8 cellular contexts compared by ENCODE assay signal in genomic region chr1:202348005-202348508, GRCh38. TPM values are rescaled to one million over a fixed set of nuclear protein-coding genes. Genes with fewer than 3 reads are reported as not detected.
DNase-seq lines count a peak whose midpoint lies in the region; ATAC-seq and TF ChIP-seq lines count a peak whose summit lies in the region.

No MANE protein-coding gene starts in this region.

- TF ChIP-seq POLR2A in heart left ventricle (IDR thresholded peaks at IDR 0.05) (no peak), transverse colon (IDR thresholded peaks at IDR 0.05) (no peak), GM18505 (IDR thresholded peaks at IDR 0.05; ENCODE audit: borderline replicate concordance, extremely low read depth, insufficient read depth, insufficient read length) (no peak)

- no peaks in the 10 kb centered on the region for H3K9me3 Mint-ChIP-seq in activated B cell treated with CpG ODN at 0.5 μM for 24 hours
- H3K9me3 Mint-ChIP-seq in memory B cell, result no peaks in the 10 kb centered on the region

- no peaks in the 10 kb centered on the region for H3K9me3 ChIP-seq in heart left ventricle
- no peaks in the 10 kb centered on the region for H3K9me3 ChIP-seq in heart right ventricle
- H3K9me3 ChIP-seq in transverse colon, result no peaks in the 10 kb centered on the region

- POLR2A ChIA-PET in activated B cell treated with CpG ODN at 0.5 μM for 24 hours (lab: Charles Lee), result interaction anchor here (0.6 kb wide), 2 partner anchors 14 to 658 kb away, joined by 4 to 5 read pairs; no protein-coding TSS in a partner anchor

- H3K4me1 ChIP-seq in heart left ventricle (peaks cover 0 to 32% (median 17%) of the 10 kb centered on the region in 12 donors), heart right ventricle (peaks cover 0 to 39% (median 20%) of the 10 kb centered on the region in 9 donors), transverse colon (peaks cover 9 to 22% (median 10%) of the 10 kb centered on the region in 4 donors)

- TF ChIP-seq CTCF in heart left ventricle (IDR thresholded peaks at IDR 0.05) (no peak), heart right ventricle (IDR thresholded peaks at IDR 0.05) (no peak), activated B cell treated with CpG ODN at 0.5 μM for 24 hours (IDR thresholded peaks at IDR 0.05) (no peak), transverse colon (IDR thresholded peaks at IDR 0.05) (no peak)

- H3K27ac Mint-ChIP-seq in activated B cell treated with CpG ODN at 0.5 μM for 24 hours (peak overlapping the region; percentile 93), memory B cell (peak overlapping the region; percentile 95)

- H3K4me1 Mint-ChIP-seq in activated B cell treated with CpG ODN at 0.5 μM for 24 hours (peaks cover 28% of the 10 kb centered on the region), memory B cell (peaks cover 20% of the 10 kb centered on the region)

- ATAC-seq in heart left ventricle (no peak), heart right ventricle (no peak), activated B cell treated with CpG ODN at 0.5 μM for 24 hours (ENCODE audit: low read depth) (no peak), memory B cell (ENCODE audit: low read depth) (no peak), GM18505 (IDR thresholded peaks at IDR 0.05; ENCODE audit: unreplicated experiment) (no peak), HG03520 (IDR thresholded peaks at IDR 0.05; ENCODE audit: unreplicated experiment) (no peak)

- H3K36me3 Mint-ChIP-seq in activated B cell treated with CpG ODN at 0.5 μM for 24 hours (ENCODE audit: low read depth) (peaks cover 7% of the 10 kb centered on the region), memory B cell (no peaks in the 10 kb centered on the region)

- H3K36me3 ChIP-seq in heart left ventricle (no peaks in the 10 kb centered on the region), heart right ventricle (no peaks in the 10 kb centered on the region), transverse colon (no peaks in the 10 kb centered on the region)

- no peak for TF ChIP-seq EP300 in transverse colon (IDR thresholded peaks at IDR 0.05; ENCODE audit: low read depth)

- no peak for DNase-seq in heart left ventricle
- DNase-seq in heart right ventricle, result no peak
- no peak for DNase-seq in activated B cell treated with CpG ODN at 0.5 μM for 24 hours
- DNase-seq in memory B cell (ENCODE audit: low spot score in 2 of 2), result no peak
- DNase-seq in transverse colon, result no peak
- DNase-seq in H4 (ENCODE audit: low spot score), result no peak

- 47 to 50% (median 48%) methylated on average over 6 of the region's 6 CpGs for WGBS in heart left ventricle, 4 donors
- WGBS in heart right ventricle, 2 donors, result 49 to 50% methylated on average over 6 of the region's 6 CpGs
- 34 to 47% methylated on average over 5 to 6 of the region's 6 CpGs for WGBS in transverse colon (ENCODE audit: low coverage in 1 of 2), 2 donors

- no peaks in the 10 kb centered on the region for H3K27me3 ChIP-seq in heart left ventricle
- no peaks in the 10 kb centered on the region for H3K27me3 ChIP-seq in heart right ventricle
- no peaks in the 10 kb centered on the region for H3K27me3 ChIP-seq in transverse colon

- peak overlapping the region in 7 of 12 donors; percentile 31 to 98 (median 91) for H3K27ac ChIP-seq in heart left ventricle
- peak overlapping the region in 5 of 10 donors; percentile 5 to 95 (median 21) for H3K27ac ChIP-seq in heart right ventricle
- peak overlapping the region in 3 of 4 donors; percentile 21 to 95 (median 90) for H3K27ac ChIP-seq in transverse colon

- H3K27me3 Mint-ChIP-seq in activated B cell treated with CpG ODN at 0.5 μM for 24 hours (no peaks in the 10 kb centered on the region), memory B cell (no peaks in the 10 kb centered on the region)

- intact Hi-C loops in heart left ventricle (cut with DNase I) (loop anchor here in 9 of 10 donors (5.0 to 10.0 kb wide), 9 partner anchors 64 to 369 kb away; partner anchors contain the start of gene SYT2 (in 2 of the 9)), heart right ventricle (cut with DNase I) (loop anchor here in 7 of 10 donors (2.0 to 10.0 kb wide), 8 partner anchors 64 to 459 kb away; partner anchors contain the start of genes KDM5B (in 1 of the 7) and SYT2 (in 1 of the 7)), activated B cell treated with CpG ODN at 0.5 μM for 24 hours (cut with micrococcal nuclease) (loop anchor here (1.0 to 2.0 kb wide), 7 partner anchors 269 to 1513 kb away; partner anchors contain the start of genes KLHL12, PCAT6, PPFIA4 and RABIF), transverse colon (cut with DNase I; ENCODE audit: low total_unique reads) (no loop called here)

- peak overlapping the region in 3 of 12 donors; percentile 94 to 96 (median 95) for H3K4me3 ChIP-seq in heart left ventricle
- H3K4me3 ChIP-seq in heart right ventricle, result peak overlapping the region in 4 of 10 donors; percentile 89 to 97 (median 90)
- H3K4me3 ChIP-seq in transverse colon, result peak overlapping the region in 1 of 4 donors; percentile 86

- in situ Hi-C loops in transverse colon (cut with MboI; ENCODE audit: low pct_ligation_motif_present in 1 of 4, low pct_unique_long_range_greater_than_20kb in 1 of 4, low sequenced_read_pairs in 3 of 4), result no loop called here

- CTCF ChIA-PET in activated B cell treated with CpG ODN at 0.5 μM for 24 hours (lab: Charles Lee), result interaction anchor here (1.4 kb wide), 1 partner anchor 372 kb away, joined by 3 read pairs; no protein-coding TSS in a partner anchor

- peak overlapping the region; percentile 99 for H3K4me3 Mint-ChIP-seq in activated B cell treated with CpG ODN at 0.5 μM for 24 hours
- H3K4me3 Mint-ChIP-seq in memory B cell, result peak overlapping the region; percentile 100

RNA-seq across cellular contexts. Expression of gene PPP1R12B, which starts 0.4 kb away (rescaled TPM):
- total RNA-seq in heart left ventricle, result 100 to 1,000 TPM; 368 to 972 (median 618) TPM
- 100 to 1,000 TPM in 1 of 2 donors, 10 to 100 TPM in 1; 49.9 to 108 TPM for polyA plus RNA-seq in heart left ventricle
- 100 to 1,000 TPM; 447 to 969 (median 632) TPM for total RNA-seq in heart right ventricle
- polyA plus RNA-seq in heart right ventricle, result 10 to 100 TPM; 16.5 to 64.4 TPM
- total RNA-seq in activated B cell treated with CpG ODN at 0.5 μM for 24 hours, result 22.4 and 25.7 TPM in 2 replicates
- total RNA-seq in transverse colon, result 100 to 1,000 TPM in 3 of 4 donors, 10 to 100 TPM in 1; 92.7 to 254 (median 137) TPM
- 4.7 and 5.7 TPM in 2 replicates for total RNA-seq in H4 (2014; rRNA removed; shearing (Covaris generic))

RNA-seq across cellular contexts. Expression of gene UBE2T, which starts 6.3 kb away (rescaled TPM):
- total RNA-seq in heart left ventricle (10 to 100 TPM in 5 of 9 donors, 1 to 10 TPM in 4; 8.6 to 18.9 (median 10.7) TPM), heart right ventricle (10 to 100 TPM in 5 of 10 donors, 1 to 10 TPM in 5; 7.4 to 16.2 (median 10.2) TPM), activated B cell treated with CpG ODN at 0.5 μM for 24 hours (7.4 and 8.6 TPM in 2 replicates), transverse colon (1 to 10 TPM in 3 of 4 donors, not detected in 1; 4.4 to 6.8 (median 4.8) TPM)
- polyA plus RNA-seq in heart left ventricle (10 to 100 TPM in 1 of 2 donors, 1 to 10 TPM in 1; 6.9 to 47.8 TPM), heart right ventricle (10 to 100 TPM in 1 of 2 donors, 1 to 10 TPM in 1; 3.2 to 35.8 TPM)
- total RNA-seq in H4 (2014; rRNA removed; shearing (Covaris generic)), result 239 and 293 TPM in 2 replicates

Comparison
In these comparisons a context has a peak if more than half of its experiments do, and no peak if none do; other contexts are left out.
1. RNA of gene UBE2T, which starts 6.3 kb away (total RNA-seq): 239 to 293 TPM in H4; 7.4 to 16.2 TPM in heart right ventricle, 8.6 to 18.9 TPM in heart left ventricle, 7.4 to 8.6 TPM in activated B cell treated with CpG ODN at 0.5 μM for 24 hours and 4.4 to 6.8 TPM in transverse colon; every median in the first group is over 10 times any median in the second.